ENCODE assay signal across 8 cellular contexts in genomic region chr11:2930705-2931415, GRCh38.
DNase-seq lines count a peak whose midpoint lies in the region; ATAC-seq, FAIRE-seq and TF ChIP-seq lines count a peak whose summit lies in the region.

No MANE protein-coding gene starts in this region.

- FAIRE-seq in urothelium cell line (lab: Jason Lieb, UNC): no peak

- H3K4me3 ChIP-seq in LNCaP clone FGC (ENCODE audit: low read depth, low read length) (peak overlapping the region; percentile 51), epithelial cell of esophagus (ENCODE audit: low read length) (no peak overlapping the region), muscle layer of colon (ENCODE audit: low read depth in 1 of 2, low read length in 2 of 2) (peak overlapping the region; percentile 9 to 56)

- no peak for DNase-seq in AG09319 (ENCODE audit: extremely low read depth, low read depth)
- peak; percentile 70 for DNase-seq in LNCaP clone FGC (ENCODE audit: low read depth)
- peak; percentile 84 for DNase-seq in epithelial cell of esophagus (ENCODE audit: low read depth)
- DNase-seq in urothelium cell line (ENCODE audit: low spot score): peak; percentile 78

- peaks cover 18 to 42% of the 10 kb centered on the region in 2 donors for H3K27me3 ChIP-seq in muscle layer of colon (ENCODE audit: control insufficient read depth in 1 of 2, insufficient read depth in 2 of 2, low read length in 2 of 2)

- no peaks in the 10 kb centered on the region for H3K36me3 ChIP-seq in muscle layer of colon (ENCODE audit: insufficient read depth, low read length)

- peaks cover 10% of the 10 kb centered on the region for H3K4me1 ChIP-seq in muscle layer of colon (ENCODE audit: insufficient read depth, low read length)

- H3K27ac ChIP-seq in muscle layer of colon (ENCODE audit: low read depth, low read length): no peak overlapping the region

- no peaks in the 10 kb centered on the region for H3K9me3 ChIP-seq in muscle layer of colon (ENCODE audit: low read length)

- TF ChIP-seq CTCF in AG09319 (IDR thresholded peaks at IDR 0.05; ENCODE audit: low read depth, low read length): peak; percentile 21
- TF ChIP-seq CTCF in LNCaP clone FGC (IDR thresholded peaks at IDR 0.05; ENCODE audit: control insufficient read depth, extremely low read depth, insufficient read depth): peak; percentile 99
- peak; percentile 66 for TF ChIP-seq CTCF in epithelial cell of esophagus (IDR thresholded peaks at IDR 0.05; ENCODE audit: insufficient read depth, low read depth, low read length, missing control alignments)

- peak; percentile 42 for ATAC-seq in GM19023 (IDR thresholded peaks at IDR 0.05; ENCODE audit: unreplicated experiment)
- peak; percentile 9 to 25 for ATAC-seq in activated CD4-positive, CD25-positive, alpha-beta regulatory T cell treated with anti-CD3 and anti-CD28 coated beads, Interleukin-2, amount 50 U/mL, for 24 hours
- no peak for ATAC-seq in GM21526 (IDR thresholded peaks at IDR 0.05; ENCODE audit: low FRiP score, unreplicated experiment)

- no peak overlapping the region for H3K9ac ChIP-seq in muscle layer of colon (ENCODE audit: low read length)

Comparison
In these comparisons a context has a peak if more than half of its experiments do, and no peak if none do; other contexts are left out.
1. CTCF ChIP-seq: peak in every context shown above with its lines; median percentile 99 in LNCaP clone FGC; 66 in epithelial cell of esophagus; 21 in AG09319.